Comparison of ENCODE assay signal across 1 cellular context in genomic region chr4:3700223-3700622, GRCh38.
TF ChIP-seq lines count a peak whose summit lies in the region.

No MANE protein-coding gene starts in this region.

TF ChIP-seq in H1, 55 proteins besides CTCF, POLR2A, EP300 and RAD21:
- TF ChIP-seq NRF1 (IDR thresholded peaks at IDR 0.05; ENCODE audit: low read depth, low read length) = no peak
- TF ChIP-seq SAP30 (IDR thresholded peaks at IDR 0.05; ENCODE audit: insufficient read depth, insufficient replicate concordance, low read length) = no peak
- no peak for TF ChIP-seq ATF2 (IDR thresholded peaks at IDR 0.05; ENCODE audit: low read length)
- no peak for TF ChIP-seq CREB1 (IDR thresholded peaks at IDR 0.05)
- TF ChIP-seq HDAC2 (IDR thresholded peaks at IDR 0.05; ENCODE audit: borderline replicate concordance in 1 of 2, low read depth in 2 of 2, low read length in 2 of 2) = no peak
- TF ChIP-seq POU5F1 (IDR thresholded peaks at IDR 0.05; ENCODE audit: low read depth, low read length) = no peak
- no peak for TF ChIP-seq MAX (IDR thresholded peaks at IDR 0.05)
- TF ChIP-seq TCF12 (IDR thresholded peaks at IDR 0.05; ENCODE audit: low read depth, low read length) = no peak
- TF ChIP-seq SP4 (IDR thresholded peaks at IDR 0.05; ENCODE audit: low read length) = no peak
- no peak for TF ChIP-seq TBP (IDR thresholded peaks at IDR 0.05; ENCODE audit: low read depth, low read length)
- TF ChIP-seq TEAD4 (IDR thresholded peaks at IDR 0.05; ENCODE audit: low read depth, low read length) = no peak
- TF ChIP-seq JUND (IDR thresholded peaks at IDR 0.05; ENCODE audit: low read length) = no peak
